Comparison of ENCODE assay signal across 20 cellular contexts in genomic region chr1:217039926-217040325, GRCh38.
DNase-seq lines count a peak whose midpoint lies in the region; ATAC-seq, FAIRE-seq and TF ChIP-seq lines count a peak whose summit lies in the region.
"Had no signal": no experiment of that assay in that cellular context is flagged by ENCODE, and none has a peak within 500 bp of the region (broad histone marks: within the 10 kb centered on the region; RNA-seq: fewer than 3 reads in every experiment).

No MANE protein-coding gene starts in this region.

- in situ Hi-C loops in IMR-90 (cut with MboI; ENCODE audit: low sequenced_read_pairs), result no loop called here

- DNase-seq in IMR-90 (no peak), keratinocyte (ENCODE audit: low read depth, low spot score) (no peak), trophoblast cell (peak; percentile 55 to 92), NCI-H128 (lab: John Stamatoyannopoulos, UW; ENCODE audit: unreplicated experiment) (no peak)
- DNase-seq: AML-193; Caco-2; Calu3; CD4-positive, alpha-beta T cell; CD8-positive, alpha-beta T cell; DMS79 treated with DMSO at 0.1 percent for 48 hours; GF-D8 had no signal

- H4K12ac ChIP-seq in trophoblast cell (ENCODE audit: low read depth, low read length), result no peak overlapping the region

- no peak overlapping the region for H4K91ac ChIP-seq in IMR-90 (ENCODE audit: insufficient read depth, low read depth, low read length)
- H4K91ac ChIP-seq in trophoblast cell (ENCODE audit: low read depth, low read length), result no peak overlapping the region

- H3K27me3 ChIP-seq in IMR-90 (ENCODE audit: control insufficient read depth, insufficient read depth, low read length), result no peaks in the 10 kb centered on the region
- no peaks in the 10 kb centered on the region for H3K27me3 ChIP-seq in keratinocyte (ENCODE audit: control insufficient read depth, extremely low read depth, insufficient read depth, low read length)
- no peaks in the 10 kb centered on the region for H3K27me3 ChIP-seq in trophoblast cell (ENCODE audit: insufficient read depth, low read length)

- H3K4me3 ChIP-seq in IMR-90 (ENCODE audit: insufficient read depth, low read depth, low read length), result no peak overlapping the region
- no peak overlapping the region for H3K4me3 ChIP-seq in keratinocyte (ENCODE audit: control insufficient read depth in 2 of 3, extremely low read depth in 1 of 3, insufficient read depth in 2 of 3, low read depth in 1 of 3, low read length in 3 of 3)
- H3K4me3 ChIP-seq in trophoblast cell (ENCODE audit: low read depth, low read length), result no peak overlapping the region
- H3K4me3 ChIP-seq: A549; BLaER1 treated with 17β-estradiol and CSF1 and Interleukin-3, amounts not matched to agents 10 nM and 100 nM had no signal

- no peak overlapping the region for H2BK5ac ChIP-seq in IMR-90 (ENCODE audit: low read depth, low read length, poor library complexity, severe bottlenecking)
- no peak overlapping the region for H2BK5ac ChIP-seq in trophoblast cell (ENCODE audit: low read depth, low read length, poor library complexity)

- H3K9ac ChIP-seq in IMR-90 (ENCODE audit: low read depth, low read length) (no peak overlapping the region), keratinocyte (ENCODE audit: control insufficient read depth, extremely low read depth, insufficient read depth, low read length) (no peak overlapping the region), trophoblast cell (ENCODE audit: low read length) (no peak overlapping the region)
- H3K9ac ChIP-seq: BLaER1 treated with 17β-estradiol and CSF1 and Interleukin-3, amounts not matched to agents 10 nM and 100 nM had no signal

- peaks cover 5% of the 10 kb centered on the region for H3K4me1 ChIP-seq in IMR-90 (ENCODE audit: control insufficient read depth, insufficient read depth, low read length)
- H3K4me1 ChIP-seq in keratinocyte (ENCODE audit: control insufficient read depth, extremely low read depth, insufficient read depth, low read length), result no peaks in the 10 kb centered on the region
- no peaks in the 10 kb centered on the region for H3K4me1 ChIP-seq in trophoblast cell (ENCODE audit: control insufficient read depth in 1 of 2, insufficient read depth in 2 of 2, low read length in 2 of 2)
- H3K4me1 ChIP-seq: A549, Caco-2 had no signal

- H3K79me1 ChIP-seq in IMR-90 (ENCODE audit: low read depth in 1 of 2, low read length in 2 of 2) (no peaks in the 10 kb centered on the region), trophoblast cell (ENCODE audit: low read length) (no peaks in the 10 kb centered on the region)

- H3K18ac ChIP-seq in IMR-90 (ENCODE audit: low read depth, low read length) (no peak overlapping the region), trophoblast cell (ENCODE audit: low read length) (no peak overlapping the region)

- TF ChIP-seq CTCF in IMR-90 (conservative IDR thresholded peaks at IDR 0.05; ENCODE audit: low read depth, low read length) (no peak), keratinocyte (optimal IDR thresholded peaks at IDR 0.05 in 1 of 3, IDR thresholded peaks at IDR 0.05 in 1 of 3, conservative IDR thresholded peaks at IDR 0.05 in 1 of 3; ENCODE audit: extremely low read depth in 1 of 3, insufficient read depth in 2 of 3, low read length in 3 of 3) (no peak)

- ATAC-seq in IMR-90 (ENCODE audit: low read depth) (no peak), HG03108 (IDR thresholded peaks at IDR 0.05; ENCODE audit: unreplicated experiment) (no peak)
- ATAC-seq: A549; CD8-positive, alpha-beta T cell had no signal

- peak overlapping the region; percentile 70; the same call in 1 of the 2 replicates for H2BK20ac ChIP-seq in IMR-90 (ENCODE audit: low read depth, low read length)

- H3K36me3 ChIP-seq in IMR-90 (ENCODE audit: control insufficient read depth, insufficient read depth, low read length) (no peaks in the 10 kb centered on the region), keratinocyte (ENCODE audit: control insufficient read depth in 2 of 2, extremely low read depth in 1 of 2, insufficient read depth in 2 of 2, low read length in 2 of 2) (no peaks in the 10 kb centered on the region), trophoblast cell (ENCODE audit: control insufficient read depth in 1 of 2, insufficient read depth in 2 of 2, low read length in 2 of 2) (no peaks in the 10 kb centered on the region)
- H3K36me3 ChIP-seq: BLaER1 treated with 17β-estradiol and CSF1 and Interleukin-3, amounts not matched to agents 10 nM and 100 nM had no signal

- no TSS peak for BruUV-seq in IMR-90 (replicated peaks; lab: Mats Ljungman, UMichigan)

- intact Hi-C loops in IMR-90 (cut with micrococcal nuclease), result no loop called here

- no peak overlapping the region for H2AK5ac ChIP-seq in IMR-90 (ENCODE audit: low read depth, low read length)
- no peak overlapping the region for H2AK5ac ChIP-seq in trophoblast cell (ENCODE audit: low read length)

- H2BK120ac ChIP-seq in IMR-90 (ENCODE audit: low read depth, low read length), result peak overlapping the region; percentile 52; the same call in 1 of the 2 replicates
- H2BK120ac ChIP-seq in trophoblast cell (ENCODE audit: insufficient read depth, low read length, poor library complexity), result no peak overlapping the region

- H3K23ac ChIP-seq in IMR-90 (ENCODE audit: low read depth, low read length), result no peak overlapping the region
- no peak overlapping the region for H3K23ac ChIP-seq in trophoblast cell (ENCODE audit: low read length)

- H3K56ac ChIP-seq in IMR-90 (ENCODE audit: extremely low read depth, insufficient read depth, low read length), result no peak overlapping the region

- no peak overlapping the region for H3K4me2 ChIP-seq in IMR-90 (ENCODE audit: low read depth, low read length)
- H3K4me2 ChIP-seq in keratinocyte (ENCODE audit: control insufficient read depth, extremely low read depth, insufficient read depth, low read depth, low read length), result no peak overlapping the region
- no peak overlapping the region for H3K4me2 ChIP-seq in trophoblast cell (ENCODE audit: low read length)
- H3K4me2 ChIP-seq: A549; BLaER1 treated with 17β-estradiol and CSF1 and Interleukin-3, amounts not matched to agents 10 nM and 100 nM had no signal

- H3K4ac ChIP-seq in IMR-90 (ENCODE audit: low read depth, low read length), result no peak overlapping the region
- H3K4ac ChIP-seq in trophoblast cell (ENCODE audit: low read depth, low read length), result no peak overlapping the region

- H2BK12ac ChIP-seq in trophoblast cell (ENCODE audit: low read length), result no peak overlapping the region

- FAIRE-seq in keratinocyte (lab: Jason Lieb, UNC), result peak; percentile 48
- FAIRE-seq: A549, D721Med, G401.6, GM12891, GM19239 had no signal

- H4K8ac ChIP-seq in IMR-90 (ENCODE audit: low read depth in 2 of 2, low read length in 2 of 2) (no peak overlapping the region), trophoblast cell (ENCODE audit: low read depth, low read length) (no peak overlapping the region)

- TF ChIP-seq POLR2A in IMR-90 (IDR thresholded peaks at IDR 0.05; ENCODE audit: low read depth, low read length), result no peak

- no peak overlapping the region for H2AK9ac ChIP-seq in IMR-90 (replicated peaks; ENCODE audit: low read depth, low read length, poor library complexity)

- no peak overlapping the region for H4K5ac ChIP-seq in IMR-90 (ENCODE audit: low read depth, low read length)

- POLR2A ChIA-PET in IMR-90 (lab: Charles Lee; ENCODE audit: unreplicated experiment), result no interaction called here

- H3K9me1 ChIP-seq in IMR-90 (ENCODE audit: insufficient read depth, low read length) (peaks cover 3% of the 10 kb centered on the region; the same call in 1 of the 2 replicates), keratinocyte (ENCODE audit: control insufficient read depth, extremely low read depth, insufficient read depth, low read length) (no peaks in the 10 kb centered on the region)

- H3K14ac ChIP-seq in IMR-90 (replicated peaks; ENCODE audit: low read depth, low read length), result no peak overlapping the region; the same call in 1 of the 2 replicates
- no peak overlapping the region for H3K14ac ChIP-seq in trophoblast cell (ENCODE audit: low read length)

- CTCF ChIA-PET in IMR-90 (lab: Yijun Ruan, JAX), result no interaction called here

- no peak for TF ChIP-seq RAD21 in IMR-90 (IDR thresholded peaks at IDR 0.05; ENCODE audit: low read length)

- H3K27ac ChIP-seq in IMR-90 (ENCODE audit: insufficient read depth, low read length) (no peak overlapping the region), keratinocyte (ENCODE audit: control insufficient read depth, insufficient read depth, low read length) (no peak overlapping the region), trophoblast cell (ENCODE audit: low read depth, low read length) (no peak overlapping the region)
- H3K27ac ChIP-seq: 22Rv1; A549; BLaER1 treated with 17β-estradiol and CSF1 and Interleukin-3, amounts not matched to agents 10 nM and 100 nM; C4-2B had no signal

- H3K9me3 ChIP-seq in IMR-90 (ENCODE audit: control insufficient read depth, insufficient read depth, low read length) (peaks cover 5% of the 10 kb centered on the region), keratinocyte (ENCODE audit: control insufficient read depth, low read depth, low read length) (peaks cover 4% of the 10 kb centered on the region), trophoblast cell (ENCODE audit: insufficient read depth, low read depth, low read length) (peaks cover 3% of the 10 kb centered on the region)

- H3K79me2 ChIP-seq in keratinocyte (ENCODE audit: control insufficient read depth, insufficient read depth, low read length), result no peaks in the 10 kb centered on the region
- no peaks in the 10 kb centered on the region for H3K79me2 ChIP-seq in trophoblast cell (ENCODE audit: control insufficient read depth, insufficient read depth, low read length, poor library complexity)

- no peak overlapping the region for H2BK15ac ChIP-seq in IMR-90 (ENCODE audit: low read depth, low read length)

- dilution Hi-C loops in IMR-90 (cut with HindIII; ENCODE audit: low sequenced_read_pairs, unreplicated experiment) (no loop called here), keratinocyte (cut with MboI; ENCODE audit: extremely low pct_ligation_motif_present, low sequenced_read_pairs) (no loop called here)

- no peaks in the 10 kb centered on the region for H4K20me1 ChIP-seq in IMR-90 (ENCODE audit: insufficient read depth, low read length)
- no peaks in the 10 kb centered on the region for H4K20me1 ChIP-seq in keratinocyte (ENCODE audit: control insufficient read depth, extremely low read depth, insufficient read depth, low read length)
- H4K20me1 ChIP-seq: BLaER1 treated with 17β-estradiol and CSF1 and Interleukin-3, amounts not matched to agents 10 nM and 100 nM had no signal

- H2AFZ ChIP-seq in IMR-90 (replicated peaks; ENCODE audit: low read length, poor library complexity) (no peak overlapping the region), keratinocyte (ENCODE audit: control insufficient read depth, low read length) (no peak overlapping the region), trophoblast cell (ENCODE audit: insufficient read depth, low read length, poor library complexity) (no peak overlapping the region)

- no CpG with 5 or more reads among the region's 2 CpGs for WGBS in IMR-90 (ENCODE audit: extremely low coverage in 2 of 2, insufficient read length in 1 of 2), 2 experiments
- no CpG with 5 or more reads among the region's 2 CpGs for WGBS in trophoblast cell (ENCODE audit: extremely low coverage, insufficient coverage, insufficient read length)

TF ChIP-seq in IMR-90, 13 proteins besides CTCF, POLR2A, EP300 and RAD21 (continues in another document):
- no peak for TF ChIP-seq SMC3 (IDR thresholded peaks at IDR 0.05; ENCODE audit: low read depth, low read length)

Comparison
In these comparisons a context has a peak if more than half of its experiments do, and no peak if none do; other contexts are left out.
1. DNase-seq: peak in trophoblast cell (2 of 2); none in IMR-90 (single experiment), keratinocyte (single experiment) and NCI-H128 (single experiment).